In genomic region chr6:15322781-15323536, GRCh38 we compare ENCODE assay signal across 10 cellular contexts.
A peak's percentile ranks its signal among the peaks of the same experiment; 100 is the strongest.
DNase-seq lines count a peak whose midpoint lies in the region; ATAC-seq and TF ChIP-seq lines count a peak whose summit lies in the region.
"Had no signal": no experiment of that assay in that cellular context is flagged by ENCODE, and none has a peak within 500 bp of the region (broad histone marks: within the 10 kb centered on the region; RNA-seq: fewer than 3 reads in every experiment).

No MANE protein-coding gene starts in this region.

- H3K4me3 Mint-ChIP-seq in H9: no peak overlapping the region
- H3K4me3 Mint-ChIP-seq in memory B cell: no peak overlapping the region
- H3K4me3 Mint-ChIP-seq: activated T-cell treated with anti-CD3 and anti-CD28 coated beads, Interleukin-2, amount 50 U/mL, for 4 hours had no signal

- no peak for TF ChIP-seq EP300 in ovary (IDR thresholded peaks at IDR 0.05)

- H3K79me1 ChIP-seq in H9 (ENCODE audit: insufficient read depth, low read depth, low read length, poor library complexity, severe bottlenecking): no peaks in the 10 kb centered on the region

- H3K4me1 Mint-ChIP-seq in H9 (peaks cover 79 to 86% of the 10 kb centered on the region in 2 experiments), memory B cell (peaks cover 64% of the 10 kb centered on the region)

- H2BK20ac ChIP-seq in H9 (ENCODE audit: low read depth, low read length, poor library complexity, severe bottlenecking): no peak overlapping the region

- no peak overlapping the region for H4K5ac ChIP-seq in H9 (ENCODE audit: insufficient read length, low read depth, low read length)

- H4K20me1 ChIP-seq in H9 (ENCODE audit: control insufficient read depth, insufficient read depth, insufficient read length): peaks cover 2% of the 10 kb centered on the region

- peaks cover 7 to 16% (median 14%) of the 10 kb centered on the region in 3 experiments for H3K36me3 Mint-ChIP-seq in H9 (ENCODE audit: insufficient read depth in 1 of 3, low read depth in 3 of 3)
- peaks cover 3% of the 10 kb centered on the region for H3K36me3 Mint-ChIP-seq in memory B cell

- H3T11ph ChIP-seq in H9 (ENCODE audit: low read length): no peak overlapping the region

- no peak overlapping the region for H3K4me3 ChIP-seq in ovary

- no peak for ATAC-seq in memory B cell (ENCODE audit: low read depth)
- ATAC-seq in HG03039 (IDR thresholded peaks at IDR 0.05; ENCODE audit: unreplicated experiment): no peak
- ATAC-seq in Right ventricle myocardium superior (ENCODE audit: poor library complexity): no peak

- no peak overlapping the region for H3K4me2 ChIP-seq in H9 (ENCODE audit: insufficient read depth, insufficient read length, low read length)

- no peak overlapping the region for H4K91ac ChIP-seq in H9 (ENCODE audit: insufficient read length, low read depth, low read length)

- H3K56ac ChIP-seq in H9 (ENCODE audit: insufficient read length, low read depth, low read length): no peak overlapping the region

- no peak overlapping the region for H3K4ac ChIP-seq in H9 (ENCODE audit: low read depth, low read length)

- H3K9me3 Mint-ChIP-seq in H9 (no peaks in the 10 kb centered on the region), memory B cell (no peaks in the 10 kb centered on the region)
- H3K9me3 Mint-ChIP-seq: activated T-cell treated with anti-CD3 and anti-CD28 coated beads, Interleukin-2, amount 50 U/mL, for 4 hours had no signal

- H3K4me1 ChIP-seq in H9 (ENCODE audit: insufficient read depth, low read length) (peaks cover 31% of the 10 kb centered on the region), ovary (ENCODE audit: insufficient read depth) (peaks cover 8% of the 10 kb centered on the region)

- no peak overlapping the region for H3K23ac ChIP-seq in H9 (ENCODE audit: insufficient read length, low read depth, low read length)

- H3K27me3 ChIP-seq in H9 (ENCODE audit: insufficient read depth, low read length) (no peaks in the 10 kb centered on the region), ovary (no peaks in the 10 kb centered on the region)

- no peak overlapping the region for H2BK120ac ChIP-seq in H9 (ENCODE audit: low read depth, low read length, poor library complexity, severe bottlenecking)

- no peak overlapping the region for H2AFZ ChIP-seq in H9 (ENCODE audit: low read length)

- WGBS in H9 (ENCODE audit: extremely low coverage, insufficient read length, low lambda C conversion rate): no CpG with 5 or more reads among the region's 5 CpGs
- 39 to 62% (median 50%) methylated on average over 5 of the region's 5 CpGs for WGBS in ovary, 3 donors

- no peak overlapping the region for H3K9ac ChIP-seq in H9 (ENCODE audit: extremely low read depth, insufficient read length, low read length)

- no peaks in the 10 kb centered on the region for H3K36me3 ChIP-seq in ovary

- no peak overlapping the region for H3K18ac ChIP-seq in H9 (ENCODE audit: insufficient read length, low read depth, low read length)

- peaks cover 93% of the 10 kb centered on the region for H3K79me2 ChIP-seq in H9 (ENCODE audit: insufficient read depth, low read length)

- H2AK5ac ChIP-seq in H9 (ENCODE audit: insufficient read length, low read length): no peak overlapping the region

- H3K14ac ChIP-seq in H9 (ENCODE audit: insufficient read depth, low read length): no peak overlapping the region

- H3K23me2 ChIP-seq in H9 (ENCODE audit: insufficient read length, low read depth, low read length, poor library complexity, severe bottlenecking): no peaks in the 10 kb centered on the region

- H3K27ac ChIP-seq in H9 (ENCODE audit: insufficient read length, low read depth, low read length) (no peak overlapping the region), ovary (no peak overlapping the region)

- no peak overlapping the region for H2BK12ac ChIP-seq in H9 (ENCODE audit: insufficient read length, low read depth, low read length)

- peak; percentile 14 for DNase-seq in A172 (ENCODE audit: low spot score)
- DNase-seq in H9: no peak
- peak; percentile 39 for DNase-seq in astrocyte of the hippocampus (ENCODE audit: low read depth, low spot score)
- no peak for DNase-seq in memory B cell (ENCODE audit: low spot score in 2 of 2)
- no peak for DNase-seq in ovary
- DNase-seq in Right ventricle myocardium superior: no peak
- DNase-seq in DMS 273 (lab: John Stamatoyannopoulos, UW; ENCODE audit: unreplicated experiment): no peak
- DNase-seq: activated T-cell treated with anti-CD3 and anti-CD28 coated beads, Interleukin-2, amount 50 U/mL, for 4 hours; SW 1271 had no signal

- H3K27me3 Mint-ChIP-seq in H9 (ENCODE audit: low read depth) (no peaks in the 10 kb centered on the region), memory B cell (no peaks in the 10 kb centered on the region)

- H2BK5ac ChIP-seq in H9 (ENCODE audit: insufficient read length, low read length): no peak overlapping the region

- H3K9me3 ChIP-seq in H9 (ENCODE audit: control insufficient read depth, low read depth, low read length): no peaks in the 10 kb centered on the region
- H3K9me3 ChIP-seq in ovary: no peaks in the 10 kb centered on the region

- H4K8ac ChIP-seq in H9 (replicated peaks; ENCODE audit: insufficient read length, low read depth, low read length): no peak overlapping the region

- no peak overlapping the region for H2BK15ac ChIP-seq in H9 (ENCODE audit: low read depth, low read length)

- TF ChIP-seq POLR2A in ovary (IDR thresholded peaks at IDR 0.05): no peak

- peak overlapping the region; percentile 54 to 87 (median 80); a peak in 6 of 7 replicates for H3K27ac Mint-ChIP-seq in H9
- peak overlapping the region; percentile 1 for H3K27ac Mint-ChIP-seq in memory B cell

- TF ChIP-seq CTCF in H9 (conservative IDR thresholded peaks at IDR 0.05) (no peak), ovary (IDR thresholded peaks at IDR 0.05) (no peak)

- intact Hi-C loops in ovary (cut with DNase I): no loop called here
- intact Hi-C loops in Right ventricle myocardium superior (cut with DNase I): no loop called here

Comparison
In these comparisons a context has a peak if more than half of its experiments do, and no peak if none do; other contexts are left out.
1. DNase-seq: peak in A172 (single experiment) and astrocyte of the hippocampus (single experiment); none in H9 (single experiment), memory B cell (0 of 2), ovary (0 of 5), Right ventricle myocardium superior (single experiment) and DMS 273 (single experiment).